In the genomic region with DNA sequence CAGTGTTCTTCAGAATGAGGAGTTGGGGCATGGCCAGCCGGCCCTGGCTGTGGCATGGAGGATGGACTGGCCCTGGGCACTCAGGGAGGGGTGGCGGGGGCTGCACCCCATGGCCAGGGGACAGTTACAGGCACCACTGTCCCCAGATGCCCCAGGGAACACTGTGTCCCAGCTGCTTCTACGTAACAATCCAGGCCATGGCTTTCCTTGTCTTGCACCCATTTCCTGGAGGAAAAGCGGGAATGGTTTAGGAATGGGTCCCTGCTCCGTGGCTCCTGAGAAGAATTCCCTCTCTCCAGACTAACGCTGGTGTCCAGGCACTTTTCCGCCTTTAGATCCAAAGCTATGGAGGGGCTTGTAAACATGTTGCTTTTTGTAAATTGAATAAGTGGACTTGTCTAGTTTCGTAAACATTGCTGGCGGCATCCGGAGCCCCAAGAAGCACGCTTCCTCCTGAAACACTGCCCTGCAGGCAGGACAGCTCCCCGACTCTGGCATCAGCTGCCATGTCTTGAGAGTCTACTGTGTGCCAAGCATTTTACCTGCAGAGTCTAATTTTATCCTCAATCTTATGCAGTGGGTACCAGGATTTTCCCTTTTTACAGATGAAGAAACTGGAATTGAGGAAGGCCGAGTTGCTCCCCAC, we compare ENCODE assay signal across 8 cellular contexts.
DNase-seq lines count a peak whose midpoint lies in the region; ATAC-seq, FAIRE-seq and TF ChIP-seq lines count a peak whose summit lies in the region.

No MANE protein-coding gene starts in this region.

- no peak for DNase-seq in left ventricle myocardium inferior
- DNase-seq in Right ventricle myocardium superior = no peak
- DNase-seq in astrocyte (ENCODE audit: low read depth) = no peak
- DNase-seq in mucosa of descending colon = peak in 1 of 3 donors; percentile 13
- DNase-seq in vagina (ENCODE audit: extremely low spot score in 2 of 2) = no peak
- DNase-seq in A673 (ENCODE audit: low spot score) = no peak
- DNase-seq in NCI-H748 (lab: John Stamatoyannopoulos, UW; ENCODE audit: unreplicated experiment) = no peak

- H3K4me1 ChIP-seq in left ventricle myocardium inferior (peaks cover 28% of the 10 kb centered on the region), astrocyte (ENCODE audit: insufficient read depth, low read length) (peaks cover 16% of the 10 kb centered on the region), mucosa of descending colon (ENCODE audit: low read depth) (peaks cover 5% of the 10 kb centered on the region), vagina (peaks cover 21% of the 10 kb centered on the region), A673 (ENCODE audit: insufficient read depth, low read length, poor library complexity, severe bottlenecking) (no peaks in the 10 kb centered on the region)

- BruUV-seq in A673 (replicated peaks; lab: Mats Ljungman, UMichigan) = no TSS peak

- no peaks in the 10 kb centered on the region for H3K27me3 Mint-ChIP-seq in astrocyte (ENCODE audit: low read depth, unreplicated experiment)

- ATAC-seq in Right ventricle myocardium superior (ENCODE audit: poor library complexity) = no peak
- ATAC-seq in mucosa of descending colon = peak; percentile 20
- ATAC-seq in HG02885 (IDR thresholded peaks at IDR 0.05; ENCODE audit: poor library complexity, unreplicated experiment) = no peak

- no peaks in the 10 kb centered on the region for H3K9me3 ChIP-seq in left ventricle myocardium inferior (replicated peaks)
- H3K9me3 ChIP-seq in astrocyte (ENCODE audit: insufficient read depth, low read depth, low read length) = no peaks in the 10 kb centered on the region
- no peaks in the 10 kb centered on the region for H3K9me3 ChIP-seq in mucosa of descending colon
- no peaks in the 10 kb centered on the region for H3K9me3 ChIP-seq in vagina
- H3K9me3 ChIP-seq in A673 (ENCODE audit: low read depth, low read length, poor library complexity, severe bottlenecking) = no peaks in the 10 kb centered on the region

- no peaks in the 10 kb centered on the region for H3K79me2 ChIP-seq in astrocyte (ENCODE audit: insufficient read depth, low read length)

- no peak overlapping the region for H3K4me3 Mint-ChIP-seq in astrocyte (ENCODE audit: unreplicated experiment)

- no peaks in the 10 kb centered on the region for H3K9me3 Mint-ChIP-seq in astrocyte (ENCODE audit: unreplicated experiment)

- no peak overlapping the region for H2AFZ ChIP-seq in astrocyte (ENCODE audit: low read depth, low read length)

- peak overlapping the region; percentile 56 for H3K4me3 ChIP-seq in left ventricle myocardium inferior
- peak overlapping the region; percentile 33 for H3K4me3 ChIP-seq in astrocyte (ENCODE audit: insufficient read depth, low read depth, low read length)
- H3K4me3 ChIP-seq in mucosa of descending colon = no peak overlapping the region
- peak overlapping the region; percentile 19 to 26 for H3K4me3 ChIP-seq in vagina
- H3K4me3 ChIP-seq in A673 (ENCODE audit: low read depth, low read length, poor library complexity, severe bottlenecking) = no peak overlapping the region

- peak overlapping the region; percentile 42 for H3K9ac ChIP-seq in astrocyte (ENCODE audit: low read length)

- no peak for TF ChIP-seq CTCF in left ventricle myocardium inferior (IDR thresholded peaks at IDR 0.05; ENCODE audit: borderline replicate concordance)
- no peak for TF ChIP-seq CTCF in astrocyte (IDR thresholded peaks at IDR 0.05; ENCODE audit: insufficient read depth, low read depth, low read length)
- no peak for TF ChIP-seq CTCF in mucosa of descending colon (IDR thresholded peaks at IDR 0.05)
- TF ChIP-seq CTCF in vagina (IDR thresholded peaks at IDR 0.05) = no peak
- no peak for TF ChIP-seq CTCF in A673 (conservative IDR thresholded peaks at IDR 0.05; ENCODE audit: low read depth, low read length)

- H3K27me3 ChIP-seq in left ventricle myocardium inferior (ENCODE audit: low read depth) (no peaks in the 10 kb centered on the region), astrocyte (ENCODE audit: insufficient read depth, low read length) (no peaks in the 10 kb centered on the region), vagina (no peaks in the 10 kb centered on the region), A673 (replicated peaks; ENCODE audit: insufficient read depth, low read depth, low read length, poor library complexity) (no peaks in the 10 kb centered on the region)

- POLR2A ChIA-PET in A673 (lab: Charles Lee; ENCODE audit: low non-redundant PET) = no interaction called here

- peak overlapping the region; percentile 83 for H3K4me2 ChIP-seq in astrocyte (ENCODE audit: low read length)

- peak overlapping the region; percentile 43 for H3K27ac ChIP-seq in left ventricle myocardium inferior (replicated peaks)
- no peak overlapping the region for H3K27ac ChIP-seq in astrocyte (ENCODE audit: low read depth, low read length)
- H3K27ac ChIP-seq in vagina = peak overlapping the region; percentile 65
- H3K27ac ChIP-seq in A673 (ENCODE audit: low read depth, low read length, poor library complexity, severe bottlenecking) = no peak overlapping the region

- H3K4me1 Mint-ChIP-seq in astrocyte (ENCODE audit: low read depth, unreplicated experiment) = peaks cover 11% of the 10 kb centered on the region

- peaks cover 4% of the 10 kb centered on the region for H3K36me3 Mint-ChIP-seq in astrocyte (ENCODE audit: low read depth, unreplicated experiment)

- H3K36me3 ChIP-seq in left ventricle myocardium inferior (no peaks in the 10 kb centered on the region), astrocyte (ENCODE audit: insufficient read depth, low read length) (no peaks in the 10 kb centered on the region), mucosa of descending colon (ENCODE audit: low read depth) (no peaks in the 10 kb centered on the region), vagina (no peaks in the 10 kb centered on the region), A673 (ENCODE audit: insufficient read depth, low read length, poor library complexity, severe bottlenecking) (no peaks in the 10 kb centered on the region)

- no peak overlapping the region for H3K27ac Mint-ChIP-seq in astrocyte (ENCODE audit: unreplicated experiment)

- TF ChIP-seq POLR2A in vagina (IDR thresholded peaks at IDR 0.05) = no peak

- H4K20me1 ChIP-seq in astrocyte (ENCODE audit: insufficient read depth, low read length) = peaks cover 82% of the 10 kb centered on the region

- CTCF ChIA-PET in A673 (lab: Charles Lee) = no interaction called here

- intact Hi-C loops in left ventricle myocardium inferior (cut with micrococcal nuclease) = no loop called here
- intact Hi-C loops in Right ventricle myocardium superior (cut with DNase I) = no loop called here
- intact Hi-C loops in mucosa of descending colon (cut with DNase I, micrococcal nuclease) = no loop called here
- intact Hi-C loops in vagina (cut with DNase I) = loop anchor here (5.0 kb wide), 1 partner anchor 1477 kb away; no protein-coding TSS in a partner anchor
- intact Hi-C loops in A673 (cut with micrococcal nuclease; ENCODE audit: unreplicated experiment) = no loop called here

- FAIRE-seq in astrocyte (lab: Jason Lieb, UNC) = no peak

Comparison
In these comparisons a context has a peak if more than half of its experiments do, and no peak if none do; other contexts are left out.
1. H3K27ac ChIP-seq: peak in left ventricle myocardium inferior (single experiment) and vagina (single experiment); none in astrocyte (single experiment) and A673 (single experiment).
2. H3K4me3 ChIP-seq: peak in left ventricle myocardium inferior (single experiment), astrocyte (single experiment) and vagina (2 of 2); none in mucosa of descending colon (single experiment) and A673 (single experiment).